Comparison of ENCODE assay signal across 2 cellular contexts in the genomic region with DNA sequence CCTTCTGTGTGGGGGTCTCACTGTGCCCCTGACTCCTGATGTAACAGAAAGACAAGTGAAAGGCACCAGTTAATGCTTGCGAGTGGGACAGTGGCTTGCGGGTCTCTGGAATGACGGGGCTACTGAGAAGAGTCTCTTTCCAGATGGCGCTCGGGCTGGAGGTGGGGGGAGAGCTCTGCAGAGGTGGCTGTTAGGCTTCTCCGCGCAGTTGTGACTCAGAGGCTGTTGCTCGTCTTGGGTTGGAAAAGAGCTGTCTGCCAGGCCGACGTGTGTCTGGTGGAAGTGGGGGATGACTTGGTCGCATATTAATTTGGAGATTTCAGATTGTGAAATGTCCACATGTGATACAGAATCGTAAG.
A peak's percentile ranks its signal among the peaks of the same experiment; 100 is the strongest.
TF ChIP-seq lines count a peak whose summit lies in the region.

No MANE protein-coding gene starts in this region.

TF ChIP-seq in WTC11, 78 proteins besides CTCF, POLR2A, EP300 and RAD21 (continued from another document and continues in another):
- TF ChIP-seq, protein P1, sequence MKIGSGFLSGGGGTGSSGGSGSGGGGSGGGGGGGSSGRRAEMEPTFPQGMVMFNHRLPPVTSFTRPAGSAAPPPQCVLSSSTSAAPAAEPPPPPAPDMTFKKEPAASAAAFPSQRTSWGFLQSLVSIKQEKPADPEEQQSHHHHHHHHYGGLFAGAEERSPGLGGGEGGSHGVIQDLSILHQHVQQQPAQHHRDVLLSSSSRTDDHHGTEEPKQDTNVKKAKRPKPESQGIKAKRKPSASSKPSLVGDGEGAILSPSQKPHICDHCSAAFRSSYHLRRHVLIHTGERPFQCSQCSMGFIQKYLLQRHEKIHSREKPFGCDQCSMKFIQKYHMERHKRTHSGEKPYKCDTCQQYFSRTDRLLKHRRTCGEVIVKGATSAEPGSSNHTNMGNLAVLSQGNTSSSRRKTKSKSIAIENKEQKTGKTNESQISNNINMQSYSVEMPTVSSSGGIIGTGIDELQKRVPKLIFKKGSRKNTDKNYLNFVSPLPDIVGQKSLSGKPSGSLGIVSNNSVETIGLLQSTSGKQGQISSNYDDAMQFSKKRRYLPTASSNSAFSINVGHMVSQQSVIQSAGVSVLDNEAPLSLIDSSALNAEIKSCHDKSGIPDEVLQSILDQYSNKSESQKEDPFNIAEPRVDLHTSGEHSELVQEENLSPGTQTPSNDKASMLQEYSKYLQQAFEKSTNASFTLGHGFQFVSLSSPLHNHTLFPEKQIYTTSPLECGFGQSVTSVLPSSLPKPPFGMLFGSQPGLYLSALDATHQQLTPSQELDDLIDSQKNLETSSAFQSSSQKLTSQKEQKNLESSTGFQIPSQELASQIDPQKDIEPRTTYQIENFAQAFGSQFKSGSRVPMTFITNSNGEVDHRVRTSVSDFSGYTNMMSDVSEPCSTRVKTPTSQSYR (CRISPR knock-in tag; IDR thresholded peaks at IDR 0.05), result no peak
- TF ChIP-seq, protein P2, sequence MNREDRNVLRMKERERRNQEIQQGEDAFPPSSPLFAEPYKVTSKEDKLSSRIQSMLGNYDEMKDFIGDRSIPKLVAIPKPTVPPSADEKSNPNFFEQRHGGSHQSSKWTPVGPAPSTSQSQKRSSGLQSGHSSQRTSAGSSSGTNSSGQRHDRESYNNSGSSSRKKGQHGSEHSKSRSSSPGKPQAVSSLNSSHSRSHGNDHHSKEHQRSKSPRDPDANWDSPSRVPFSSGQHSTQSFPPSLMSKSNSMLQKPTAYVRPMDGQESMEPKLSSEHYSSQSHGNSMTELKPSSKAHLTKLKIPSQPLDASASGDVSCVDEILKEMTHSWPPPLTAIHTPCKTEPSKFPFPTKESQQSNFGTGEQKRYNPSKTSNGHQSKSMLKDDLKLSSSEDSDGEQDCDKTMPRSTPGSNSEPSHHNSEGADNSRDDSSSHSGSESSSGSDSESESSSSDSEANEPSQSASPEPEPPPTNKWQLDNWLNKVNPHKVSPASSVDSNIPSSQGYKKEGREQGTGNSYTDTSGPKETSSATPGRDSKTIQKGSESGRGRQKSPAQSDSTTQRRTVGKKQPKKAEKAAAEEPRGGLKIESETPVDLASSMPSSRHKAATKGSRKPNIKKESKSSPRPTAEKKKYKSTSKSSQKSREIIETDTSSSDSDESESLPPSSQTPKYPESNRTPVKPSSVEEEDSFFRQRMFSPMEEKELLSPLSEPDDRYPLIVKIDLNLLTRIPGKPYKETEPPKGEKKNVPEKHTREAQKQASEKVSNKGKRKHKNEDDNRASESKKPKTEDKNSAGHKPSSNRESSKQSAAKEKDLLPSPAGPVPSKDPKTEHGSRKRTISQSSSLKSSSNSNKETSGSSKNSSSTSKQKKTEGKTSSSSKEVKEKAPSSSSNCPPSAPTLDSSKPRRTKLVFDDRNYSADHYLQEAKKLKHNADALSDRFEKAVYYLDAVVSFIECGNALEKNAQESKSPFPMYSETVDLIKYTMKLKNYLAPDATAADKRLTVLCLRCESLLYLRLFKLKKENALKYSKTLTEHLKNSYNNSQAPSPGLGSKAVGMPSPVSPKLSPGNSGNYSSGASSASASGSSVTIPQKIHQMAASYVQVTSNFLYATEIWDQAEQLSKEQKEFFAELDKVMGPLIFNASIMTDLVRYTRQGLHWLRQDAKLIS (CRISPR knock-in tag; IDR thresholded peaks at IDR 0.05; ENCODE audit: borderline replicate concordance), result no peak
- TF ChIP-seq, protein P3, sequence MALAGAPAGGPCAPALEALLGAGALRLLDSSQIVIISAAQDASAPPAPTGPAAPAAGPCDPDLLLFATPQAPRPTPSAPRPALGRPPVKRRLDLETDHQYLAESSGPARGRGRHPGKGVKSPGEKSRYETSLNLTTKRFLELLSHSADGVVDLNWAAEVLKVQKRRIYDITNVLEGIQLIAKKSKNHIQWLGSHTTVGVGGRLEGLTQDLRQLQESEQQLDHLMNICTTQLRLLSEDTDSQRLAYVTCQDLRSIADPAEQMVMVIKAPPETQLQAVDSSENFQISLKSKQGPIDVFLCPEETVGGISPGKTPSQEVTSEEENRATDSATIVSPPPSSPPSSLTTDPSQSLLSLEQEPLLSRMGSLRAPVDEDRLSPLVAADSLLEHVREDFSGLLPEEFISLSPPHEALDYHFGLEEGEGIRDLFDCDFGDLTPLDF (CRISPR knock-in tag; IDR thresholded peaks at IDR 0.05), result no peak
- TF ChIP-seq, protein P4, sequence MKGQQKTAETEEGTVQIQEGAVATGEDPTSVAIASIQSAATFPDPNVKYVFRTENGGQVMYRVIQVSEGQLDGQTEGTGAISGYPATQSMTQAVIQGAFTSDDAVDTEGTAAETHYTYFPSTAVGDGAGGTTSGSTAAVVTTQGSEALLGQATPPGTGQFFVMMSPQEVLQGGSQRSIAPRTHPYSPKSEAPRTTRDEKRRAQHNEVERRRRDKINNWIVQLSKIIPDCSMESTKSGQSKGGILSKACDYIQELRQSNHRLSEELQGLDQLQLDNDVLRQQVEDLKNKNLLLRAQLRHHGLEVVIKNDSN (CRISPR knock-in tag; IDR thresholded peaks at IDR 0.05), result no peak
- TF ChIP-seq, protein P5, sequence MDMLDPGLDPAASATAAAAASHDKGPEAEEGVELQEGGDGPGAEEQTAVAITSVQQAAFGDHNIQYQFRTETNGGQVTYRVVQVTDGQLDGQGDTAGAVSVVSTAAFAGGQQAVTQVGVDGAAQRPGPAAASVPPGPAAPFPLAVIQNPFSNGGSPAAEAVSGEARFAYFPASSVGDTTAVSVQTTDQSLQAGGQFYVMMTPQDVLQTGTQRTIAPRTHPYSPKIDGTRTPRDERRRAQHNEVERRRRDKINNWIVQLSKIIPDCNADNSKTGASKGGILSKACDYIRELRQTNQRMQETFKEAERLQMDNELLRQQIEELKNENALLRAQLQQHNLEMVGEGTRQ (CRISPR knock-in tag; IDR thresholded peaks at IDR 0.05), result no peak
- TF ChIP-seq ZNF396 (CRISPR knock-in tag; IDR thresholded peaks at IDR 0.05; ENCODE audit: borderline replicate concordance), result no peak
- TF ChIP-seq, protein P6, sequence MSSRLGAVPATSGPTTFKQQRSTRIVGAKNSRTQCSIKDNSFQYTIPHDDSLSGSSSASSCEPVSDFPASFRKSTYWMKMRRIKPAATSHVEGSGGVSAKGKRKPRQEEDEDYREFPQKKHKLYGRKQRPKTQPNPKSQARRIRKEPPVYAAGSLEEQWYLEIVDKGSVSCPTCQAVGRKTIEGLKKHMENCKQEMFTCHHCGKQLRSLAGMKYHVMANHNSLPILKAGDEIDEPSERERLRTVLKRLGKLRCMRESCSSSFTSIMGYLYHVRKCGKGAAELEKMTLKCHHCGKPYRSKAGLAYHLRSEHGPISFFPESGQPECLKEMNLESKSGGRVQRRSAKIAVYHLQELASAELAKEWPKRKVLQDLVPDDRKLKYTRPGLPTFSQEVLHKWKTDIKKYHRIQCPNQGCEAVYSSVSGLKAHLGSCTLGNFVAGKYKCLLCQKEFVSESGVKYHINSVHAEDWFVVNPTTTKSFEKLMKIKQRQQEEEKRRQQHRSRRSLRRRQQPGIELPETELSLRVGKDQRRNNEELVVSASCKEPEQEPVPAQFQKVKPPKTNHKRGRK (CRISPR knock-in tag; IDR thresholded peaks at IDR 0.05; ENCODE audit: borderline replicate concordance), result no peak
- TF ChIP-seq RORB (CRISPR knock-in tag; IDR thresholded peaks at IDR 0.05), result no peak

TF ChIP-seq in HepG2, 621 proteins besides CTCF, POLR2A, EP300 and RAD21 (continued from another document and continues in another):
- TF ChIP-seq, protein P7, sequence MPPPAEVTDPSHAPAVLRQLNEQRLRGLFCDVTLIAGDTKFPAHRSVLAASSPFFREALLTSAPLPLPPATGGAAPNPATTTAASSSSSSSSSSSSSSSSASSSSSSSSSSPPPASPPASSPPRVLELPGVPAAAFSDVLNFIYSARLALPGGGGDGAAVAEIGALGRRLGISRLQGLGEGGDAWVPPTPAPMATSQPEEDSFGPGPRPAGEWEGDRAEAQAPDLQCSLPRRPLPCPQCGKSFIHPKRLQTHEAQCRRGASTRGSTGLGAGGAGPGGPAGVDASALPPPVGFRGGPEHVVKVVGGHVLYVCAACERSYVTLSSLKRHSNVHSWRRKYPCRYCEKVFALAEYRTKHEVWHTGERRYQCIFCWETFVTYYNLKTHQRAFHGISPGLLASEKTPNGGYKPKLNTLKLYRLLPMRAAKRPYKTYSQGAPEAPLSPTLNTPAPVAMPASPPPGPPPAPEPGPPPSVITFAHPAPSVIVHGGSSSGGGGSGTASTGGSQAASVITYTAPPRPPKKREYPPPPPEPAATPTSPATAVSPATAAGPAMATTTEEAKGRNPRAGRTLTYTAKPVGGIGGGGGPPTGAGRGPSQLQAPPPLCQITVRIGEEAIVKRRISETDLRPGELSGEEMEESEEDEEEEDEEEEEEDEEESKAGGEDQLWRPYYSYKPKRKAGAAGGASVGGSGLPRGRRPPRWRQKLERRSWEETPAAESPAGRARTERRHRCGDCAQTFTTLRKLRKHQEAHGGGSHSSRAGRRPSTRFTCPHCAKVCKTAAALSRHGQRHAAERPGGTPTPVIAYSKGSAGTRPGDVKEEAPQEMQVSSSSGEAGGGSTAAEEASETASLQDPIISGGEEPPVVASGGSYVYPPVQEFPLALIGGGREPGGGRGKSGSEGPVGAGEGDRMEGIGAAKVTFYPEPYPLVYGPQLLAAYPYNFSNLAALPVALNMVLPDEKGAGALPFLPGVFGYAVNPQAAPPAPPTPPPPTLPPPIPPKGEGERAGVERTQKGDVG (CRISPR knock-in tag; IDR thresholded peaks at IDR 0.05; ENCODE audit: borderline replicate concordance), result peak; percentile 82; the same call in 1 of the 2 replicates
- TF ChIP-seq ZSCAN9 (CRISPR knock-in tag; IDR thresholded peaks at IDR 0.05; ENCODE audit: borderline replicate concordance), result no peak
- TF ChIP-seq SOX13 (IDR thresholded peaks at IDR 0.05), result no peak
- TF ChIP-seq SOX13 (CRISPR knock-in tag; conservative IDR thresholded peaks at IDR 0.05 in 1 of 2, IDR thresholded peaks at IDR 0.05 in 1 of 2), result no peak
- TF ChIP-seq PRPF4 (IDR thresholded peaks at IDR 0.05; ENCODE audit: low read depth, low read length, poor library complexity, severe bottlenecking), result peak; percentile 32
- no peak for TF ChIP-seq ZMYM3 (CRISPR knock-in tag; IDR thresholded peaks at IDR 0.05)
- TF ChIP-seq, protein P8, sequence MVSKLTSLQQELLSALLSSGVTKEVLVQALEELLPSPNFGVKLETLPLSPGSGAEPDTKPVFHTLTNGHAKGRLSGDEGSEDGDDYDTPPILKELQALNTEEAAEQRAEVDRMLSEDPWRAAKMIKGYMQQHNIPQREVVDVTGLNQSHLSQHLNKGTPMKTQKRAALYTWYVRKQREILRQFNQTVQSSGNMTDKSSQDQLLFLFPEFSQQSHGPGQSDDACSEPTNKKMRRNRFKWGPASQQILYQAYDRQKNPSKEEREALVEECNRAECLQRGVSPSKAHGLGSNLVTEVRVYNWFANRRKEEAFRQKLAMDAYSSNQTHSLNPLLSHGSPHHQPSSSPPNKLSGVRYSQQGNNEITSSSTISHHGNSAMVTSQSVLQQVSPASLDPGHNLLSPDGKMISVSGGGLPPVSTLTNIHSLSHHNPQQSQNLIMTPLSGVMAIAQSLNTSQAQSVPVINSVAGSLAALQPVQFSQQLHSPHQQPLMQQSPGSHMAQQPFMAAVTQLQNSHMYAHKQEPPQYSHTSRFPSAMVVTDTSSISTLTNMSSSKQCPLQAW (CRISPR knock-in tag; IDR thresholded peaks at IDR 0.05), result 0 out of 2 replicates have a peak, but pooled peaks have one; percentile 3
- TF ChIP-seq PHF5A (CRISPR knock-in tag; IDR thresholded peaks at IDR 0.05; ENCODE audit: low read depth, unreplicated experiment), result no peak
- no peak for TF ChIP-seq RCOR2 (CRISPR knock-in tag; IDR thresholded peaks at IDR 0.05)
- TF ChIP-seq STAT5B (CRISPR knock-in tag; IDR thresholded peaks at IDR 0.05), result no peak
- TF ChIP-seq, protein P9, sequence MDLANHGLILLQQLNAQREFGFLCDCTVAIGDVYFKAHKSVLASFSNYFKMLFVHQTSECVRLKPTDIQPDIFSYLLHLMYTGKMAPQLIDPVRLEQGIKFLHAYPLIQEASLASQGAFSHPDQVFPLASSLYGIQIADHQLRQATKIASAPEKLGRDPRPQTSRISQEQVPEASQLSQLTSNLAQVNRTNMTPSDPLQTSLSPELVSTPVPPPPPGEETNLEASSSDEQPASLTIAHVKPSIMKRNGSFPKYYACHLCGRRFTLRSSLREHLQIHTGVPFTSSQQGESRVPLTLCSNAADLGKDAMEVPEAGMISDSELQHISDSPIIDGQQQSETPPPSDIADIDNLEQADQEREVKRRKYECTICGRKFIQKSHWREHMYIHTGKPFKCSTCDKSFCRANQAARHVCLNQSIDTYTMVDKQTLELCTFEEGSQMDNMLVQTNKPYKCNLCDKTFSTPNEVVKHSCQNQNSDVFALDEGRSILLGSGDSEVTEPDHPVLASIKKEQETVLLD (CRISPR knock-in tag; IDR thresholded peaks at IDR 0.05; ENCODE audit: low read depth), result no peak; the same call in 1 of the 2 replicates
- TF ChIP-seq, protein P10, sequence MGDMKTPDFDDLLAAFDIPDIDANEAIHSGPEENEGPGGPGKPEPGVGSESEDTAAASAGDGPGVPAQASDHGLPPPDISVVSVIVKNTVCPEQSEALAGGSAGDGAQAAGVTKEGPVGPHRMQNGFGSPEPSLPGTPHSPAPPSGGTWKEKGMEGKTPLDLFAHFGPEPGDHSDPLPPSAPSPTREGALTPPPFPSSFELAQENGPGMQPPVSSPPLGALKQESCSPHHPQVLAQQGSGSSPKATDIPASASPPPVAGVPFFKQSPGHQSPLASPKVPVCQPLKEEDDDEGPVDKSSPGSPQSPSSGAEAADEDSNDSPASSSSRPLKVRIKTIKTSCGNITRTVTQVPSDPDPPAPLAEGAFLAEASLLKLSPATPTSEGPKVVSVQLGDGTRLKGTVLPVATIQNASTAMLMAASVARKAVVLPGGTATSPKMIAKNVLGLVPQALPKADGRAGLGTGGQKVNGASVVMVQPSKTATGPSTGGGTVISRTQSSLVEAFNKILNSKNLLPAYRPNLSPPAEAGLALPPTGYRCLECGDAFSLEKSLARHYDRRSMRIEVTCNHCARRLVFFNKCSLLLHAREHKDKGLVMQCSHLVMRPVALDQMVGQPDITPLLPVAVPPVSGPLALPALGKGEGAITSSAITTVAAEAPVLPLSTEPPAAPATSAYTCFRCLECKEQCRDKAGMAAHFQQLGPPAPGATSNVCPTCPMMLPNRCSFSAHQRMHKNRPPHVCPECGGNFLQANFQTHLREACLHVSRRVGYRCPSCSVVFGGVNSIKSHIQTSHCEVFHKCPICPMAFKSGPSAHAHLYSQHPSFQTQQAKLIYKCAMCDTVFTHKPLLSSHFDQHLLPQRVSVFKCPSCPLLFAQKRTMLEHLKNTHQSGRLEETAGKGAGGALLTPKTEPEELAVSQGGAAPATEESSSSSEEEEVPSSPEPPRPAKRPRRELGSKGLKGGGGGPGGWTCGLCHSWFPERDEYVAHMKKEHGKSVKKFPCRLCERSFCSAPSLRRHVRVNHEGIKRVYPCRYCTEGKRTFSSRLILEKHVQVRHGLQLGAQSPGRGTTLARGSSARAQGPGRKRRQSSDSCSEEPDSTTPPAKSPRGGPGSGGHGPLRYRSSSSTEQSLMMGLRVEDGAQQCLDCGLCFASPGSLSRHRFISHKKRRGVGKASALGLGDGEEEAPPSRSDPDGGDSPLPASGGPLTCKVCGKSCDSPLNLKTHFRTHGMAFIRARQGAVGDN (CRISPR knock-in tag; IDR thresholded peaks at IDR 0.05), result 0 out of 2 replicates have a peak, but pooled peaks have one; percentile 1
- TF ChIP-seq, protein P11, sequence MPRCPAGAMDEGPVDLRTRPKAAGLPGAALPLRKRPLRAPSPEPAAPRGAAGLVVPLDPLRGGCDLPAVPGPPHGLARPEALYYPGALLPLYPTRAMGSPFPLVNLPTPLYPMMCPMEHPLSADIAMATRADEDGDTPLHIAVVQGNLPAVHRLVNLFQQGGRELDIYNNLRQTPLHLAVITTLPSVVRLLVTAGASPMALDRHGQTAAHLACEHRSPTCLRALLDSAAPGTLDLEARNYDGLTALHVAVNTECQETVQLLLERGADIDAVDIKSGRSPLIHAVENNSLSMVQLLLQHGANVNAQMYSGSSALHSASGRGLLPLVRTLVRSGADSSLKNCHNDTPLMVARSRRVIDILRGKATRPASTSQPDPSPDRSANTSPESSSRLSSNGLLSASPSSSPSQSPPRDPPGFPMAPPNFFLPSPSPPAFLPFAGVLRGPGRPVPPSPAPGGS (CRISPR knock-in tag; IDR thresholded peaks at IDR 0.05), result 0 out of 2 replicates have a peak, but pooled peaks have one; percentile 33
